ENCODE assay signal across 11 cellular contexts in the genomic region with DNA sequence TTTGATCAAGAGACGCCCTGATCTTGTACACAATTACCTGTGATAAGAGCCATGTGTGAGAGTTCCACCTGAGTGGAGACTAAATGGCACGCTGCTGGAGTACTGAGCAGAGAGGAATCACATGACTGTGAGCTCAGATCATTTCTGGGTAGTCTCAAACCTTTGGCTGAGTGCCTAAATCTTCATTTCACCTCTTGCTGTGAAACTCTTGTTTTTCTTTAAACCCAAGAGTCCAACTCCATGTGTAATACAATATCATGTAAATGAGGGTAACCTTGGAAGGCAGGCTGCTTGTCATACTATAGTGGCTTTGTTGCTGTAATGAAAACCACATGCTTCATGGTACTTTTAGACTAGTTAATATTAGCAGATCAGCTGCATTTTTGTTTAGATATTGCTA.
DNase-seq lines count a peak whose midpoint lies in the region; ATAC-seq and TF ChIP-seq lines count a peak whose summit lies in the region.
"Had no signal": no experiment of that assay in that cellular context is flagged by ENCODE, and none has a peak within 500 bp of the region (broad histone marks: within the 10 kb centered on the region; RNA-seq: fewer than 3 reads in every experiment).

No MANE protein-coding gene starts in this region.

- no peak overlapping the region for H3K4me2 ChIP-seq in OCI-LY7 (ENCODE audit: low read length)
- H3K4me2 ChIP-seq: BLaER1 had no signal

- DNase-seq in Right ventricle myocardium inferior (ENCODE audit: missing footprints) (no peak), right atrium auricular region (ENCODE audit: low spot score) (no peak), NCI-H526 treated with DMSO at 0.1 percent for 48 hours (lab: John Stamatoyannopoulos, UW) (peak; percentile 21), fibroblast of the conjunctiva (ENCODE audit: low read depth) (peak; percentile 86), type B pancreatic cell (ENCODE audit: extremely low spot score, unreplicated experiment) (no peak), OCI-LY7 (ENCODE audit: low spot score) (no peak), Caco-2 (no peak)
- no peak for DNase-seq in activated CD4-positive, alpha-beta T cell treated with anti-CD3 and anti-CD28 coated beads, Interleukin-2, amount 50 U/mL, for 48 hours
- DNase-seq: activated CD4-positive, alpha-beta T cell treated with anti-CD3 and anti-CD28 coated beads, Interleukin-2, amount 10 ng/mL, durations not matched to agents 7 days and 5 days; NK-92 treated with Interleukin-12 subunit alpha and Interleukin-12 subunit beta, amount 100 ng/mL, for 24 hours had no signal

- H4K20me1 ChIP-seq in OCI-LY7 (ENCODE audit: insufficient read depth, low read length): no peaks in the 10 kb centered on the region
- H4K20me1 ChIP-seq: BLaER1 had no signal

- no peaks in the 10 kb centered on the region for H3K9me3 ChIP-seq in right atrium auricular region
- no peaks in the 10 kb centered on the region for H3K9me3 ChIP-seq in OCI-LY7 (ENCODE audit: low read length)
- H3K9me3 ChIP-seq in Caco-2: no peaks in the 10 kb centered on the region
- H3K9me3 ChIP-seq: BLaER1 had no signal

- intact Hi-C loops in Right ventricle myocardium inferior (cut with DNase I): no loop called here
- intact Hi-C loops in OCI-LY7 (cut with micrococcal nuclease; ENCODE audit: unreplicated experiment): no loop called here
- intact Hi-C loops in Caco-2 (cut with micrococcal nuclease; ENCODE audit: unreplicated experiment): no loop called here

- H3K36me3 Mint-ChIP-seq in type B pancreatic cell (no peaks in the 10 kb centered on the region), Caco-2 (ENCODE audit: insufficient read depth, unreplicated experiment) (no peaks in the 10 kb centered on the region)

- BruUV-seq in OCI-LY7 (replicated peaks; lab: Mats Ljungman, UMichigan) (no TSS peak), Caco-2 (replicated peaks; lab: Mats Ljungman, UMichigan) (no TSS peak)

- H3K4me3 Mint-ChIP-seq in type B pancreatic cell (peak overlapping the region; percentile 59), Caco-2 (ENCODE audit: unreplicated experiment) (no peak overlapping the region)
- H3K4me3 Mint-ChIP-seq: activated CD4-positive, alpha-beta T cell treated with anti-CD3 and anti-CD28 coated beads, Interleukin-2, amount 10 ng/mL, durations not matched to agents 7 days and 5 days had no signal

- H3K27ac Mint-ChIP-seq in type B pancreatic cell (peak overlapping the region; percentile 67), Caco-2 (ENCODE audit: unreplicated experiment) (no peak overlapping the region)
- H3K27ac Mint-ChIP-seq: activated CD4-positive, alpha-beta T cell treated with anti-CD3 and anti-CD28 coated beads, Interleukin-2, amount 10 ng/mL, durations not matched to agents 7 days and 5 days had no signal

- CTCF ChIA-PET in OCI-LY7 (lab: Charles Lee; ENCODE audit: unreplicated experiment) (no interaction called here), Caco-2 (lab: Charles Lee) (no interaction called here)

- H3K4me3 ChIP-seq in right atrium auricular region: no peak overlapping the region
- H3K4me3 ChIP-seq in OCI-LY7 (ENCODE audit: low read depth, low read length, poor library complexity, severe bottlenecking): no peak overlapping the region
- no peak overlapping the region for H3K4me3 ChIP-seq in Caco-2 (ENCODE audit: low read depth, low read length)
- H3K4me3 ChIP-seq: BLaER1 had no signal

- no peak overlapping the region for H3K27ac ChIP-seq in right atrium auricular region
- no peak overlapping the region for H3K27ac ChIP-seq in OCI-LY7 (ENCODE audit: low read depth, low read length, poor library complexity, severe bottlenecking)
- H3K27ac ChIP-seq: BLaER1 had no signal

- H3K36me3 ChIP-seq in right atrium auricular region (no peaks in the 10 kb centered on the region), OCI-LY7 (ENCODE audit: insufficient read depth, low read length) (no peaks in the 10 kb centered on the region), Caco-2 (ENCODE audit: control insufficient read depth, insufficient read depth, low read length) (no peaks in the 10 kb centered on the region)
- H3K36me3 ChIP-seq: BLaER1 had no signal

- no peak overlapping the region for H2AFZ ChIP-seq in OCI-LY7 (ENCODE audit: low read length)

- peaks cover 76% of the 10 kb centered on the region for H3K4me1 Mint-ChIP-seq in type B pancreatic cell (ENCODE audit: unreplicated experiment)
- no peaks in the 10 kb centered on the region for H3K4me1 Mint-ChIP-seq in Caco-2 (ENCODE audit: low read depth, unreplicated experiment)
- H3K4me1 Mint-ChIP-seq: activated CD4-positive, alpha-beta T cell treated with anti-CD3 and anti-CD28 coated beads, Interleukin-2, amount 10 ng/mL, durations not matched to agents 7 days and 5 days had no signal

- TF ChIP-seq CTCF in right atrium auricular region (IDR thresholded peaks at IDR 0.05) (no peak), type B pancreatic cell (conservative IDR thresholded peaks at IDR 0.05) (no peak), OCI-LY7 (conservative IDR thresholded peaks at IDR 0.05; ENCODE audit: low read length) (no peak), Caco-2 (IDR thresholded peaks at IDR 0.05; ENCODE audit: insufficient read depth in 1 of 2, low read depth in 1 of 2, low read length in 1 of 2, severe bottlenecking in 1 of 2, unreplicated experiment in 1 of 2) (no peak)

- H3K9me2 ChIP-seq in OCI-LY7 (ENCODE audit: insufficient read depth, low read length): no peaks in the 10 kb centered on the region

- ATAC-seq in Right ventricle myocardium inferior: peak; percentile 11

- H3K79me2 ChIP-seq in OCI-LY7 (ENCODE audit: insufficient read depth, low read depth, low read length): no peaks in the 10 kb centered on the region

- POLR2A ChIA-PET in OCI-LY7 (lab: Charles Lee) (no interaction called here), Caco-2 (lab: Charles Lee) (no interaction called here)

- H3K27me3 Mint-ChIP-seq in type B pancreatic cell (no peaks in the 10 kb centered on the region), Caco-2 (ENCODE audit: insufficient read depth, unreplicated experiment) (no peaks in the 10 kb centered on the region)

- no peaks in the 10 kb centered on the region for H3K27me3 ChIP-seq in right atrium auricular region
- H3K27me3 ChIP-seq in Caco-2 (replicated peaks; ENCODE audit: control insufficient read depth, insufficient read depth, low read length): no peaks in the 10 kb centered on the region
- H3K27me3 ChIP-seq: BLaER1 had no signal

- H3K9me3 Mint-ChIP-seq in type B pancreatic cell (peaks cover 8% of the 10 kb centered on the region), Caco-2 (ENCODE audit: unreplicated experiment) (no peaks in the 10 kb centered on the region)

- peaks cover 0 to 23% of the 10 kb centered on the region in 2 donors for H3K4me1 ChIP-seq in right atrium auricular region
- H3K4me1 ChIP-seq in OCI-LY7 (ENCODE audit: insufficient read depth, low read length, poor library complexity, severe bottlenecking): no peaks in the 10 kb centered on the region
- H3K4me1 ChIP-seq in Caco-2: peaks cover 9% of the 10 kb centered on the region
- H3K4me1 ChIP-seq: BLaER1 had no signal

Comparison
In these comparisons a context has a peak if more than half of its experiments do, and no peak if none do; other contexts are left out.
1. DNase-seq: peak in NCI-H526 treated with DMSO at 0.1 percent for 48 hours (single experiment) and fibroblast of the conjunctiva (single experiment); none in Right ventricle myocardium inferior (single experiment), right atrium auricular region (single experiment), type B pancreatic cell (single experiment), OCI-LY7 (single experiment), Caco-2 (0 of 2) and activated CD4-positive, alpha-beta T cell treated with anti-CD3 and anti-CD28 coated beads, Interleukin-2, amount 50 U/mL, for 48 hours (0 of 2).